ENCODE assay signal across 8 cellular contexts in the genomic region with DNA sequence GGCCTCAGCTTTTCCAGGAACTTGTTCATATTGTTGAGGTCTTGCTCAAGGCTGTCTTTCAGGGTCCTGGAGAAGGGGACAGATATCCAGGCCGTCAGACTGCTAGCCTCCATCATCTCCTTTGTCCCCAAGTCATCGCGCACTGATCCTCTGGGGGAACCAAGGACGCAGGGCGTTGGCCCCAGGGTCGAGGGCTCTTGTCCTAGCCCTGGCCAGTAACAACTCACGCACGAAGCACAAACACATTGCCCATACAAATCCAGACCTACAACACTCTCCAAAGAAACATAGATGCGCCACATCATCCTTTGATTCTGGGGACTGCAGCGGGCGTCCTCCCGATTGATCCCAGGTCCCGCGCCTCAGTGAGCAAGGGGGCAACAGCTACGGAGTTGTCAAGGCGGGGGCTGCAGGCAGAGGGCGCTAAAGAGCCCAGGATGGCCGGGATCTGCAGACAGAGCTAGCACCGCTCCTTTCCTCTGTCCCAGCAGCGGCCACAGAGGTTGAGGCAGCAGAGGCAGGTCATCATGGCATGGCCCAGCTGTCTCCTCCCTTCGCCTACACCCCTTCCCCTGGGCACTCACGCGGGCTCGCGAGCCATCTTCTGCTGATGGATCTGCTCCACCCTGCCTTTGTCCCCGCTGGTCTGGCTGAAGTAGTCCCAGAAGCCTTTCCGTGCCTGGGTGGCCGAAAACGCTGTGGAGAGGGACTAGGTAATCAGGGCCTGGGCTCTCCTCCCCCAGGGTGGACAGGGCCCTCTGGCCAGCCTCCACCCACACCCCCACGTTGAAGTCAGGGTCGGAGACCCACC. TPM values are rescaled to one million over a fixed set of nuclear protein-coding genes. Genes with fewer than 3 reads are reported as not detected.
DNase-seq lines count a peak whose midpoint lies in the region; ATAC-seq and TF ChIP-seq lines count a peak whose summit lies in the region.

No MANE protein-coding gene starts in this region.

- H3K4me1 Mint-ChIP-seq in CD14-positive monocyte (peaks cover 31% of the 10 kb centered on the region), endothelial cell (ENCODE audit: unreplicated experiment) (peaks cover 11% of the 10 kb centered on the region)

- peak overlapping the region; percentile 9 to 67 for H3K4me3 Mint-ChIP-seq in CD14-positive monocyte
- no peak overlapping the region for H3K4me3 Mint-ChIP-seq in endothelial cell (ENCODE audit: unreplicated experiment)

- TF ChIP-seq CTCF in CD14-positive monocyte (IDR thresholded peaks at IDR 0.05): peak; percentile 92
- TF ChIP-seq CTCF in endothelial cell (IDR thresholded peaks at IDR 0.05; ENCODE audit: unreplicated experiment): peak; percentile 82

- ATAC-seq in HG02885 (IDR thresholded peaks at IDR 0.05; ENCODE audit: poor library complexity, unreplicated experiment) (peak; percentile 34), HG02884 (IDR thresholded peaks at IDR 0.05; ENCODE audit: unreplicated experiment) (no peak)

- H3K27me3 Mint-ChIP-seq in CD14-positive monocyte (ENCODE audit: low read depth in 3 of 3): peaks cover 6 to 14% (median 8%) of the 10 kb centered on the region in 3 donors
- peaks cover 8% of the 10 kb centered on the region for H3K27me3 Mint-ChIP-seq in endothelial cell (ENCODE audit: unreplicated experiment)

- H3K27ac Mint-ChIP-seq in CD14-positive monocyte: peak overlapping the region in 4 of 7 donors; percentile 8 to 36 (median 12)
- no peak overlapping the region for H3K27ac Mint-ChIP-seq in endothelial cell (ENCODE audit: unreplicated experiment)

- DNase-seq in CD14-positive monocyte (ENCODE audit: low spot score) (peak; percentile 64), NOMO-1 treated with dmso at 0.1 percent for 144 hours (lab: John Stamatoyannopoulos, UW; ENCODE audit: unreplicated experiment) (peak; percentile 23), endothelial cell (ENCODE audit: low spot score) (peak; percentile 93), middle frontal gyrus (ENCODE audit: extremely low spot score, low spot score) (peak; percentile 51)
- DNase-seq in activated CD8-positive, alpha-beta memory T cell treated with anti-CD3 and anti-CD28 coated beads, Interleukin-2, amount 50 U/mL, for 4 hours: peak; percentile 79
- DNase-seq in stimulated activated CD8-positive, alpha-beta memory T cell treated with anti-CD3 and anti-CD28 coated beads, Interleukin-2, amount 100 ng/mL, for 1 hour (ENCODE audit: low read depth in 2 of 2): peak; percentile 51 to 56

- peaks cover 0 to 2% (median 0%) of the 10 kb centered on the region in 7 donors for H3K9me3 Mint-ChIP-seq in CD14-positive monocyte
- H3K9me3 Mint-ChIP-seq in endothelial cell (ENCODE audit: unreplicated experiment): no peaks in the 10 kb centered on the region

- H3K36me3 Mint-ChIP-seq in CD14-positive monocyte (peaks cover 9 to 10% of the 10 kb centered on the region in 2 donors), endothelial cell (ENCODE audit: low read depth, unreplicated experiment) (no peaks in the 10 kb centered on the region)

- intact Hi-C loops in CD14-positive monocyte (cut with micrococcal nuclease): no loop called here

RNA-seq across cellular contexts. Expression of gene APOA5, which starts 0.5 kb away (rescaled TPM):
- polyA plus RNA-seq in CD14-positive monocyte: not detected
- not detected for total RNA-seq in endothelial cell (ENCODE audit: unreplicated experiment)

RNA-seq across cellular contexts. Expression of gene ZPR1, which starts 3.4 kb away (rescaled TPM):
- 10 to 100 TPM; 35.2 to 35.5 TPM for polyA plus RNA-seq in CD14-positive monocyte
- total RNA-seq in endothelial cell (ENCODE audit: unreplicated experiment): 33.4 TPM

RNA-seq across cellular contexts. Expression of gene BUD13, which starts 18.4 kb away (rescaled TPM):
- polyA plus RNA-seq in CD14-positive monocyte: 1 to 10 TPM; 4.2 to 5.3 TPM
- 16.9 TPM for total RNA-seq in endothelial cell (ENCODE audit: unreplicated experiment)

RNA-seq across cellular contexts. Expression of gene APOA4, which starts 31.9 kb away (rescaled TPM):
- not detected for polyA plus RNA-seq in CD14-positive monocyte
- not detected for total RNA-seq in endothelial cell (ENCODE audit: unreplicated experiment)

RNA-seq across cellular contexts. Expression of gene APOC3, which starts 38.5 kb away (rescaled TPM):
- polyA plus RNA-seq in CD14-positive monocyte: not detected
- not detected for total RNA-seq in endothelial cell (ENCODE audit: unreplicated experiment)

Comparison
In these comparisons a context has a peak if more than half of its experiments do, and no peak if none do; other contexts are left out.
1. DNase-seq: peak in every context shown above with its lines; median percentile 93 in endothelial cell; 79 in activated CD8-positive, alpha-beta memory T cell treated with anti-CD3 and anti-CD28 coated beads, Interleukin-2, amount 50 U/mL, for 4 hours; 64 in CD14-positive monocyte; 54 in stimulated activated CD8-positive, alpha-beta memory T cell treated with anti-CD3 and anti-CD28 coated beads, Interleukin-2, amount 100 ng/mL, for 1 hour; 51 in middle frontal gyrus; 23 in NOMO-1 treated with dmso at 0.1 percent for 144 hours.